In genomic region chr6:43420012-43420411, GRCh38 we compare ENCODE assay signal across 30 cellular contexts. TPM values are rescaled to one million over a fixed set of nuclear protein-coding genes. Genes with fewer than 3 reads are reported as not detected.
"Had no signal": no experiment of that assay in that cellular context is flagged by ENCODE, and none has a peak within 500 bp of the region (broad histone marks: within the 10 kb centered on the region; RNA-seq: fewer than 3 reads in every experiment).

No MANE protein-coding gene starts in this region.

- H3K36me3 ChIP-seq: stomach, suprapubic skin, thoracic aorta, thyroid gland, tibial artery, tibial nerve, transverse colon, upper lobe of left lung, upper lobe of right lung, uterus, vagina had no signal

- H3K27ac Mint-ChIP-seq: stimulated activated effector memory CD8-positive, alpha-beta T cell treated with anti-CD3 and anti-CD28 coated beads, Interleukin-12 subunit alpha, Interleukin-12 subunit beta, amount 100 ng/mL, for 72 hours; stimulated activated memory B cell treated with anti-CD40 and anti-IgM and Interleukin-4, amounts not matched to agents 10 μg/mL and 1 μg/mL and 100 μg/mL, for 72 hours; stimulated activated naive B cell treated with anti-CD40 and anti-IgM and Interleukin-4, amounts not matched to agents 10 μg/mL and 1 μg/mL and 100 μg/mL, for 72 hours; stimulated activated naive CD8-positive, alpha-beta T cell treated with anti-CD3 and anti-CD28 coated beads, Interleukin-15, amount 100 ng/mL, for 72 hours; stimulated activated naive CD8-positive, alpha-beta T cell treated with anti-CD3 and anti-CD28 coated beads, Interleukin-15, Interleukin-2, amounts not matched to agents 100 ng/mL and 50 ng/mL, for 24 hours; type B pancreatic cell had no signal

- H3K27me3 Mint-ChIP-seq: stimulated activated memory B cell treated with anti-CD40 and anti-IgM and Interleukin-4, amounts not matched to agents 10 μg/mL and 1 μg/mL and 100 μg/mL, for 72 hours; stimulated activated naive CD8-positive, alpha-beta T cell treated with anti-CD3 and anti-CD28 coated beads, Interleukin-15, amount 100 ng/mL, for 72 hours; stimulated activated naive CD8-positive, alpha-beta T cell treated with anti-CD3 and anti-CD28 coated beads, Interleukin-15, Interleukin-2, amounts not matched to agents 100 ng/mL and 50 ng/mL, for 24 hours had no signal

- H3K4me1 ChIP-seq: stomach, suprapubic skin, testis, thyroid gland, tibial artery, tibial nerve, transverse colon, upper lobe of left lung, upper lobe of right lung, uterus, vagina had no signal

- H3K9me3 Mint-ChIP-seq: stimulated activated effector memory CD8-positive, alpha-beta T cell treated with anti-CD3 and anti-CD28 coated beads, Interleukin-12 subunit alpha, Interleukin-12 subunit beta, amount 100 ng/mL, for 72 hours; stimulated activated naive CD8-positive, alpha-beta T cell treated with anti-CD3 and anti-CD28 coated beads, Interleukin-15, amount 100 ng/mL, for 72 hours; stimulated activated naive CD8-positive, alpha-beta T cell treated with anti-CD3 and anti-CD28 coated beads, Interleukin-15, Interleukin-2, amounts not matched to agents 100 ng/mL and 50 ng/mL, for 24 hours; type B pancreatic cell had no signal

- H3K9me3 ChIP-seq: stomach, suprapubic skin, testis, thoracic aorta, thyroid gland, tibial artery, transverse colon, upper lobe of left lung, upper lobe of right lung, uterus, vagina had no signal

- H3K27me3 ChIP-seq: stomach, suprapubic skin, testis, thyroid gland, tibial artery, tibial nerve, transverse colon, upper lobe of left lung, upper lobe of right lung, uterus, vagina had no signal

- H3K27ac ChIP-seq: stomach, suprapubic skin, testis, thoracic aorta, thyroid gland, tibial artery, tibial nerve, transverse colon, upper lobe of left lung, upper lobe of right lung, uterus, vagina had no signal

- H3K4me1 Mint-ChIP-seq: stimulated activated effector memory CD8-positive, alpha-beta T cell treated with anti-CD3 and anti-CD28 coated beads, Interleukin-12 subunit alpha, Interleukin-12 subunit beta, amount 100 ng/mL, for 72 hours; stimulated activated memory B cell treated with anti-CD40 and anti-IgM and Interleukin-4, amounts not matched to agents 10 μg/mL and 1 μg/mL and 100 μg/mL, for 72 hours; stimulated activated naive B cell treated with anti-CD40 and anti-IgM and Interleukin-4, amounts not matched to agents 10 μg/mL and 1 μg/mL and 100 μg/mL, for 72 hours; stimulated activated naive CD8-positive, alpha-beta T cell treated with anti-CD3 and anti-CD28 coated beads, Interleukin-15, amount 100 ng/mL, for 72 hours had no signal

- ATAC-seq: stimulated activated effector memory CD8-positive, alpha-beta T cell treated with anti-CD3 and anti-CD28 coated beads, Interleukin-12 subunit alpha, Interleukin-12 subunit beta, amount 100 ng/mL, for 72 hours; stimulated activated memory B cell treated with anti-CD40 and anti-IgM and Interleukin-4, amounts not matched to agents 10 μg/mL and 1 μg/mL and 100 μg/mL, for 72 hours; stimulated activated naive B cell treated with anti-CD40 and anti-IgM and Interleukin-4, amounts not matched to agents 10 μg/mL and 1 μg/mL and 100 μg/mL, for 72 hours; stimulated activated naive CD8-positive, alpha-beta T cell treated with anti-CD3 and anti-CD28 coated beads, Interleukin-15, amount 100 ng/mL, for 72 hours; stimulated activated naive CD8-positive, alpha-beta T cell treated with anti-CD3 and anti-CD28 coated beads, Interleukin-15, Interleukin-2, amounts not matched to agents 100 U/mL and 50 U/mL, for 24 hours; upper lobe of right lung had no signal

- H3K36me3 Mint-ChIP-seq: stimulated activated effector memory CD8-positive, alpha-beta T cell treated with anti-CD3 and anti-CD28 coated beads, Interleukin-12 subunit alpha, Interleukin-12 subunit beta, amount 100 ng/mL, for 72 hours; stimulated activated memory B cell treated with anti-CD40 and anti-IgM and Interleukin-4, amounts not matched to agents 10 μg/mL and 1 μg/mL and 100 μg/mL, for 72 hours; stimulated activated naive B cell treated with anti-CD40 and anti-IgM and Interleukin-4, amounts not matched to agents 10 μg/mL and 1 μg/mL and 100 μg/mL, for 72 hours; type B pancreatic cell had no signal

- DNase-seq: stimulated activated CD4-positive, alpha-beta T cell treated with anti-CD3 and anti-CD28 coated beads, Interleukin-2, amount 100 ng/mL, for 48 hours; stimulated activated CD4-positive, alpha-beta T cell treated with anti-CD3 and anti-CD28 coated beads, Interleukin-4, amount 100 ng/mL, for 1 hour; stimulated activated CD4-positive, alpha-beta T cell treated with anti-CD3 and anti-CD28 coated beads, Interleukin-4, amount 100 ng/mL, for 24 hours; stimulated activated CD4-positive, alpha-beta T cell treated with anti-CD3 and anti-CD28 coated beads, Interleukin-4, amount 100 ng/mL, for 4 hours; stimulated activated CD8-positive, alpha-beta memory T cell treated with anti-CD3 and anti-CD28 coated beads, Interleukin-4, amount 100 ng/mL, for 48 hours; stimulated activated naive B cell treated with anti-CD40 and anti-IgM and Interleukin-4, amounts not matched to agents 10 μg/mL and 1 μg/mL and 100 μg/mL, for 72 hours; stimulated activated naive CD4-positive, alpha-beta T cell; stimulated activated naive CD4-positive, alpha-beta T cell treated with Interleukin-2 at 50 U/mL for 16 hours; stimulated activated naive CD8-positive, alpha-beta T cell treated with anti-CD3 and anti-CD28 coated beads, Interleukin-15, amount 100 ng/mL, for 72 hours; stimulated activated naive CD8-positive, alpha-beta T cell treated with anti-CD3 and anti-CD28 coated beads, Interleukin-15, Interleukin-2, amounts not matched to agents 100 U/mL and 50 U/mL, for 24 hours; stomach; substantia nigra; testis; thyroid gland; tibial artery; transverse colon; trophoblast cell; upper lobe of left lung; upper lobe of right lung; uterus had no signal

- FAIRE-seq: urothelium cell line had no signal

- H3K4me3 Mint-ChIP-seq: stimulated activated effector memory CD8-positive, alpha-beta T cell treated with anti-CD3 and anti-CD28 coated beads, Interleukin-12 subunit alpha, Interleukin-12 subunit beta, amount 100 ng/mL, for 72 hours; stimulated activated memory B cell treated with anti-CD40 and anti-IgM and Interleukin-4, amounts not matched to agents 10 μg/mL and 1 μg/mL and 100 μg/mL, for 72 hours; stimulated activated naive B cell treated with anti-CD40 and anti-IgM and Interleukin-4, amounts not matched to agents 10 μg/mL and 1 μg/mL and 100 μg/mL, for 72 hours; stimulated activated naive CD8-positive, alpha-beta T cell treated with anti-CD3 and anti-CD28 coated beads, Interleukin-15, amount 100 ng/mL, for 72 hours; stimulated activated naive CD8-positive, alpha-beta T cell treated with anti-CD3 and anti-CD28 coated beads, Interleukin-15, Interleukin-2, amounts not matched to agents 100 ng/mL and 50 ng/mL, for 24 hours; type B pancreatic cell had no signal

- H3K4me3 ChIP-seq: stomach, suprapubic skin, testis, thoracic aorta, thyroid gland, tibial artery, tibial nerve, transverse colon, upper lobe of left lung, upper lobe of right lung, uterus, vagina had no signal

RNA-seq across cellular contexts. Expression of gene DLK2, which starts 35.3 kb away (rescaled TPM):
- total RNA-seq: subcutaneous adipose tissue, thoracic aorta had no signal
